9 cellular contexts compared by ENCODE assay signal in the genomic region with DNA sequence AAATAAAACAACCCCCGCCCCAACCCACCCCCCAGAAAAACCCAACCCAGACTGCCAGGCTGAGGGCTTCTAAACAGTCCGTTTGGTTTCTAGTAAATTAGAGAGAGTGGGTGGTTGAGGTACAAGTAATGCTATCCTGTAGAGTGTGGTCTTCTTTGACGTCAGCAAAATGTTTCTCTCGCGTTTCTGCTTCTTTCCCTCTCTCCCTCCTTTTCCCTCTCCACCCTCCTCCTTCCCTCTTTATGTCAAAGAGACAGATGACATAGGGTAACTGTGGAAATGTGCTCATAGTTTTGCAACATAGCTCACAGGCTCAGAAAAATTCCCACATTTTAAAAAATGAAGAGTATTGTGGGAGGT.
A peak's percentile ranks its signal among the peaks of the same experiment; 100 is the strongest.
DNase-seq lines count a peak whose midpoint lies in the region; ATAC-seq and TF ChIP-seq lines count a peak whose summit lies in the region.
"Had no signal": no experiment of that assay in that cellular context is flagged by ENCODE, and none has a peak within 500 bp of the region (broad histone marks: within the 10 kb centered on the region; RNA-seq: fewer than 3 reads in every experiment).

No MANE protein-coding gene starts in this region.

- peak overlapping the region; percentile 89 to 98 for H3K27ac ChIP-seq in SK-N-SH (ENCODE audit: low read depth in 2 of 2, low read length in 1 of 2)
- peak overlapping the region; percentile 84 for H3K27ac ChIP-seq in rectal smooth muscle tissue (ENCODE audit: low read depth, low read length)
- H3K27ac ChIP-seq in WERI-Rb-1: no peak overlapping the region

- H3K4me3 ChIP-seq in SK-N-SH (ENCODE audit: low read depth in 2 of 2, low read length in 1 of 2) (peak overlapping the region in 1 of 2 experiments; percentile 25; a peak in 1 of 4 replicates), fibroblast of the aortic adventitia (ENCODE audit: low read depth, low read length) (no peak overlapping the region), rectal smooth muscle tissue (ENCODE audit: low read length) (peak overlapping the region; percentile 45), WERI-Rb-1 (ENCODE audit: low read depth, low read length) (no peak overlapping the region)

- POLR2A ChIA-PET in SK-N-SH (lab: Yijun Ruan, JAX): interaction anchor here (0.8 to 2.0 kb wide), 10 partner anchors 8 to 369 kb away, joined by 3 to 18 read pairs (median 4); no protein-coding TSS in a partner anchor

- peaks cover 28% of the 10 kb centered on the region for H3F3A ChIP-seq in SK-N-SH (replicated peaks; ENCODE audit: insufficient read depth)

- WGBS in SK-N-SH (ENCODE audit: low lambda C conversion rate): 16% methylated on average over 5 of the region's 5 CpGs

- H3K9me2 ChIP-seq in SK-N-SH: no peaks in the 10 kb centered on the region

- no peaks in the 10 kb centered on the region for H3K79me2 ChIP-seq in SK-N-SH (ENCODE audit: insufficient read depth)

- H3K36me3 ChIP-seq in SK-N-SH (replicated peaks in 1 of 2; ENCODE audit: control insufficient read depth in 1 of 2, insufficient read depth in 2 of 2, low read length in 1 of 2): no peaks in the 10 kb centered on the region
- H3K36me3 ChIP-seq in rectal smooth muscle tissue (ENCODE audit: control insufficient read depth, insufficient read depth, low read length): no peaks in the 10 kb centered on the region
- no peaks in the 10 kb centered on the region for H3K36me3 ChIP-seq in WERI-Rb-1

- TF ChIP-seq CTCF in SK-N-SH (IDR thresholded peaks at IDR 0.05) (no peak), fibroblast of the aortic adventitia (IDR thresholded peaks at IDR 0.05; ENCODE audit: insufficient read depth, low read length) (no peak), WERI-Rb-1 (IDR thresholded peaks at IDR 0.05; ENCODE audit: low read depth, low read length) (no peak)

- H2AFZ ChIP-seq in SK-N-SH (ENCODE audit: low read depth): 0 out of 2 replicates have a peak overlapping the region, but pooled peaks have one; percentile 75

- DNase-seq in Daoy (ENCODE audit: low read depth) (peak; percentile 78), SK-N-SH (no peak), fibroblast of the aortic adventitia (ENCODE audit: low read depth) (peak; percentile 97), WERI-Rb-1 (no peak), HuH-7.5 (ENCODE audit: low spot score) (no peak), GOT3 (lab: John Stamatoyannopoulos, UW) (no peak)

- ATAC-seq in HG03095 (IDR thresholded peaks at IDR 0.05; ENCODE audit: unreplicated experiment): no peak
- ATAC-seq: HCT116 had no signal

- H3K9ac ChIP-seq in SK-N-SH (peak overlapping the region; percentile 52; the same call in 1 of the 2 replicates), rectal smooth muscle tissue (ENCODE audit: low read length) (no peak overlapping the region)

- H3K4me1 ChIP-seq in SK-N-SH (ENCODE audit: control insufficient read depth in 1 of 2, insufficient read depth in 2 of 2, low read depth in 1 of 2, low read length in 1 of 2): peaks cover 26 to 38% of the 10 kb centered on the region in 2 experiments
- H3K4me1 ChIP-seq in rectal smooth muscle tissue (ENCODE audit: control insufficient read depth, insufficient read depth, low read length): peaks cover 37% of the 10 kb centered on the region

- H3K4me2 ChIP-seq in SK-N-SH: peak overlapping the region; percentile 61; the same call in 1 of the 2 replicates

- CTCF ChIA-PET in SK-N-SH (lab: Yijun Ruan, JAX): interaction anchor here (0.8 to 3.3 kb wide), 7 partner anchors 9 to 471 kb away, joined by 3 to 19 read pairs (median 3); no protein-coding TSS in a partner anchor

- H3K27me3 ChIP-seq in SK-N-SH (ENCODE audit: insufficient read depth) (no peaks in the 10 kb centered on the region), rectal smooth muscle tissue (ENCODE audit: control insufficient read depth, insufficient read depth, low read length) (no peaks in the 10 kb centered on the region), WERI-Rb-1 (ENCODE audit: insufficient read depth, low read depth, severe bottlenecking) (no peaks in the 10 kb centered on the region)

- TF ChIP-seq EP300 in SK-N-SH (IDR thresholded peaks at IDR 0.05; ENCODE audit: borderline replicate concordance in 1 of 2, low read depth in 1 of 2, low read length in 1 of 2): no peak

- no peak for TF ChIP-seq RAD21 in SK-N-SH (IDR thresholded peaks at IDR 0.05; ENCODE audit: low read length)

- H3K9me3 ChIP-seq in SK-N-SH: no peaks in the 10 kb centered on the region
- H3K9me3 ChIP-seq in WERI-Rb-1 (ENCODE audit: severe bottlenecking): no peaks in the 10 kb centered on the region

- H4K20me1 ChIP-seq in SK-N-SH (ENCODE audit: insufficient read depth): no peaks in the 10 kb centered on the region

TF ChIP-seq in SK-N-SH, 30 proteins besides CTCF, POLR2A, EP300 and RAD21:
- TF ChIP-seq, protein P1, sequence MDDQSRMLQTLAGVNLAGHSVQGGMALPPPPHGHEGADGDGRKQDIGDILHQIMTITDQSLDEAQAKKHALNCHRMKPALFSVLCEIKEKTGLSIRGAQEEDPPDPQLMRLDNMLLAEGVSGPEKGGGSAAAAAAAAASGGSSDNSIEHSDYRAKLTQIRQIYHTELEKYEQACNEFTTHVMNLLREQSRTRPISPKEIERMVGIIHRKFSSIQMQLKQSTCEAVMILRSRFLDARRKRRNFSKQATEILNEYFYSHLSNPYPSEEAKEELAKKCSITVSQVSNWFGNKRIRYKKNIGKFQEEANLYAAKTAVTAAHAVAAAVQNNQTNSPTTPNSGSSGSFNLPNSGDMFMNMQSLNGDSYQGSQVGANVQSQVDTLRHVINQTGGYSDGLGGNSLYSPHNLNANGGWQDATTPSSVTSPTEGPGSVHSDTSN (IDR thresholded peaks at IDR 0.05): peak; percentile 60
- TF ChIP-seq JUND (IDR thresholded peaks at IDR 0.05) (0 out of 2 replicates have a peak, but pooled peaks have one; percentile 25), NRF1 (IDR thresholded peaks at IDR 0.05; ENCODE audit: low read depth, low read length) (no peak)

Comparison
In these comparisons a context has a peak if more than half of its experiments do, and no peak if none do; other contexts are left out.
1. DNase-seq: peak in Daoy (single experiment) and fibroblast of the aortic adventitia (single experiment); none in SK-N-SH (single experiment), WERI-Rb-1 (single experiment), HuH-7.5 (single experiment) and GOT3 (single experiment).